Comparison of ENCODE assay signal across 8 cellular contexts in genomic region chr6:41488392-41489129, GRCh38. TPM values are rescaled to one million over a fixed set of nuclear protein-coding genes. Genes with fewer than 3 reads are reported as not detected.
DNase-seq lines count a peak whose midpoint lies in the region; ATAC-seq and TF ChIP-seq lines count a peak whose summit lies in the region.

No MANE protein-coding gene starts in this region.

- peak; percentile 31 for ATAC-seq in gastroesophageal sphincter
- peak; percentile 67 for ATAC-seq in stimulated activated memory B cell treated with anti-CD40 and anti-IgM and Interleukin-4, amounts not matched to agents 10 μg/mL and 1 μg/mL and 100 μg/mL, for 72 hours

- peaks cover 3% of the 10 kb centered on the region for H3K27me3 ChIP-seq in gastroesophageal sphincter

- no peaks in the 10 kb centered on the region for H3K36me3 Mint-ChIP-seq in stimulated activated memory B cell treated with anti-CD40 and anti-IgM and Interleukin-4, amounts not matched to agents 10 μg/mL and 1 μg/mL and 100 μg/mL, for 72 hours

- peaks cover 22% of the 10 kb centered on the region for H3K4me1 Mint-ChIP-seq in stimulated activated memory B cell treated with anti-CD40 and anti-IgM and Interleukin-4, amounts not matched to agents 10 μg/mL and 1 μg/mL and 100 μg/mL, for 72 hours

- no peak overlapping the region for H3K4me3 ChIP-seq in gastroesophageal sphincter

- H3K9me3 ChIP-seq in gastroesophageal sphincter, result no peaks in the 10 kb centered on the region

- TF ChIP-seq POLR2A in gastroesophageal sphincter (IDR thresholded peaks at IDR 0.05), result no peak

- no peaks in the 10 kb centered on the region for H3K9me3 Mint-ChIP-seq in stimulated activated memory B cell treated with anti-CD40 and anti-IgM and Interleukin-4, amounts not matched to agents 10 μg/mL and 1 μg/mL and 100 μg/mL, for 72 hours

- H3K4me1 ChIP-seq in gastroesophageal sphincter, result peaks cover 0 to 10% (median 0%) of the 10 kb centered on the region in 3 donors

- H3K36me3 ChIP-seq in gastroesophageal sphincter, result no peaks in the 10 kb centered on the region

- peak overlapping the region; percentile 42 for H3K4me3 Mint-ChIP-seq in stimulated activated memory B cell treated with anti-CD40 and anti-IgM and Interleukin-4, amounts not matched to agents 10 μg/mL and 1 μg/mL and 100 μg/mL, for 72 hours

- H3K27ac ChIP-seq in gastroesophageal sphincter, result no peak overlapping the region

- no peak for TF ChIP-seq CTCF in gastroesophageal sphincter (IDR thresholded peaks at IDR 0.05)

- peaks cover 10% of the 10 kb centered on the region for H3K27me3 Mint-ChIP-seq in stimulated activated memory B cell treated with anti-CD40 and anti-IgM and Interleukin-4, amounts not matched to agents 10 μg/mL and 1 μg/mL and 100 μg/mL, for 72 hours

- 29 to 55% methylated on average over 2 to 6 of the region's 13 CpGs for WGBS in gastroesophageal sphincter (ENCODE audit: low coverage in 1 of 2), 2 donors

- DNase-seq in NCI-H1417 (lab: John Stamatoyannopoulos, UW), result peak in 2 of 3 experiments; percentile 63 to 88
- no peak for DNase-seq in NCI-H1417 treated with DMSO at 0.1 percent for 48 hours (lab: John Stamatoyannopoulos, UW)
- peak; percentile 97 for DNase-seq in NCI-H82 (lab: John Stamatoyannopoulos, UW)
- DNase-seq in stimulated activated CD4-positive, alpha-beta T cell treated with anti-CD3 and anti-CD28 coated beads, Interleukin-4, amount 100 ng/mL, for 24 hours, result no peak
- DNase-seq in SIG-M5 treated with dmso at 0.1 percent for 504 hours (lab: John Stamatoyannopoulos, UW; ENCODE audit: unreplicated experiment), result no peak
- DNase-seq in germinal center (ENCODE audit: low spot score), result no peak

- H3K27ac Mint-ChIP-seq in stimulated activated memory B cell treated with anti-CD40 and anti-IgM and Interleukin-4, amounts not matched to agents 10 μg/mL and 1 μg/mL and 100 μg/mL, for 72 hours, result peak overlapping the region; percentile 8

- no peak for TF ChIP-seq EP300 in gastroesophageal sphincter (IDR thresholded peaks at IDR 0.05)

RNA-seq across cellular contexts. Expression of gene FOXP4, which starts 57.6 kb away (rescaled TPM):
- total RNA-seq in gastroesophageal sphincter, result 10 to 100 TPM in 2 of 4 donors, 1 to 10 TPM in 2; 8.2 to 25.8 (median 11.7) TPM

Comparison
In these comparisons a context has a peak if more than half of its experiments do, and no peak if none do; other contexts are left out.
1. DNase-seq: peak in NCI-H1417 (2 of 3) and NCI-H82 (single experiment); none in NCI-H1417 treated with DMSO at 0.1 percent for 48 hours (single experiment), stimulated activated CD4-positive, alpha-beta T cell treated with anti-CD3 and anti-CD28 coated beads, Interleukin-4, amount 100 ng/mL, for 24 hours (single experiment), SIG-M5 treated with dmso at 0.1 percent for 504 hours (single experiment) and germinal center (single experiment).